ENCODE assay signal across 8 cellular contexts in genomic region chr10:22712246-22712958, GRCh38. TPM values are rescaled to one million over a fixed set of nuclear protein-coding genes. Genes with fewer than 3 reads are reported as not detected.
A peak's percentile ranks its signal among the peaks of the same experiment; 100 is the strongest.
DNase-seq lines count a peak whose midpoint lies in the region; ATAC-seq, FAIRE-seq and TF ChIP-seq lines count a peak whose summit lies in the region.

No MANE protein-coding gene starts in this region.

- ATAC-seq in WTC11: no peak

- no peak overlapping the region for H3K23ac ChIP-seq in H9 (ENCODE audit: insufficient read length, low read depth, low read length)

- no peak overlapping the region for H3K18ac ChIP-seq in H9 (ENCODE audit: insufficient read length, low read depth, low read length)

- H3K4me3 Mint-ChIP-seq in H9: peak overlapping the region; percentile 78 to 88
- peak overlapping the region; percentile 77 for H3K4me3 Mint-ChIP-seq in WTC11

- H2BK120ac ChIP-seq in H9 (ENCODE audit: low read depth, low read length, poor library complexity, severe bottlenecking): no peak overlapping the region

- TF ChIP-seq CTCF in H9 (conservative IDR thresholded peaks at IDR 0.05) (no peak), WTC11 (IDR thresholded peaks at IDR 0.05) (no peak), hepatocyte (IDR thresholded peaks at IDR 0.05; ENCODE audit: poor library complexity) (no peak), smooth muscle cell (IDR thresholded peaks at IDR 0.05; ENCODE audit: borderline replicate concordance, insufficient read depth, poor library complexity, severe bottlenecking) (no peak)

- no peaks in the 10 kb centered on the region for H3K36me3 ChIP-seq in hepatocyte (replicated peaks; ENCODE audit: insufficient read depth, low read depth)
- H3K36me3 ChIP-seq in smooth muscle cell (ENCODE audit: low read depth): no peaks in the 10 kb centered on the region

- no peak overlapping the region for H2BK20ac ChIP-seq in H9 (ENCODE audit: low read depth, low read length, poor library complexity, severe bottlenecking)

- no peak overlapping the region for H3K4ac ChIP-seq in H9 (ENCODE audit: low read depth, low read length)

- H3K79me2 ChIP-seq in H9 (ENCODE audit: insufficient read depth, low read length) (peaks cover 35% of the 10 kb centered on the region), hepatocyte (peaks cover 59% of the 10 kb centered on the region), smooth muscle cell (ENCODE audit: low read depth) (peaks cover 63% of the 10 kb centered on the region)

- no peaks in the 10 kb centered on the region; the same call in 1 of the 2 replicates for H3K27me3 ChIP-seq in H9 (ENCODE audit: insufficient read depth, low read length)
- no peaks in the 10 kb centered on the region for H3K27me3 ChIP-seq in hepatocyte
- H3K27me3 ChIP-seq in smooth muscle cell (ENCODE audit: low read depth): no peaks in the 10 kb centered on the region

- H3K23me2 ChIP-seq in H9 (ENCODE audit: insufficient read length, low read depth, low read length, poor library complexity, severe bottlenecking): peaks cover 12% of the 10 kb centered on the region

- H3K9me3 Mint-ChIP-seq in H9: no peaks in the 10 kb centered on the region; a peak in 1 of 5 replicates
- H3K9me3 Mint-ChIP-seq in WTC11: no peaks in the 10 kb centered on the region

- H3T11ph ChIP-seq in H9 (ENCODE audit: low read length): no peak overlapping the region

- DNase-seq in H9 (no peak), WTC11 (ENCODE audit: low spot score) (no peak), hepatocyte (ENCODE audit: low spot score) (no peak), smooth muscle cell (lab: John Stamatoyannopoulos, UW; ENCODE audit: unreplicated experiment) (no peak), DMS 273 treated with DMSO at 0.1 percent for 48 hours (lab: John Stamatoyannopoulos, UW) (no peak), COLO829 (ENCODE audit: low spot score) (no peak), NCI-H1436 (lab: John Stamatoyannopoulos, UW) (no peak), HTR-8/SVneo (ENCODE audit: insufficient read length, low spot score) (no peak)

- no peaks in the 10 kb centered on the region for H3K9me2 ChIP-seq in hepatocyte (replicated peaks; ENCODE audit: insufficient read depth)

- no peak overlapping the region for H2BK15ac ChIP-seq in H9 (ENCODE audit: low read depth, low read length)

- H3K27me3 Mint-ChIP-seq in H9 (ENCODE audit: low read depth): peaks cover 20% of the 10 kb centered on the region
- H3K27me3 Mint-ChIP-seq in WTC11 (ENCODE audit: low read depth): peaks cover 9% of the 10 kb centered on the region

- H3K4me1 Mint-ChIP-seq in H9 (peaks cover 34% of the 10 kb centered on the region in 2 experiments), WTC11 (peaks cover 41% of the 10 kb centered on the region)

- H2AFZ ChIP-seq in H9 (ENCODE audit: low read length) (no peak overlapping the region), hepatocyte (no peak overlapping the region), smooth muscle cell (ENCODE audit: low read depth) (peak overlapping the region; percentile 89)

- H4K91ac ChIP-seq in H9 (ENCODE audit: insufficient read length, low read depth, low read length): no peak overlapping the region

- H3K36me3 Mint-ChIP-seq in H9 (ENCODE audit: insufficient read depth in 1 of 3, low read depth in 3 of 3): no peaks in the 10 kb centered on the region; a peak in 1 of 7 replicates
- H3K36me3 Mint-ChIP-seq in WTC11: no peaks in the 10 kb centered on the region

- H2BK5ac ChIP-seq in H9 (ENCODE audit: insufficient read length, low read length): no peak overlapping the region

- peak overlapping the region; percentile 96 for H3K4me3 ChIP-seq in hepatocyte
- peak overlapping the region; percentile 93 for H3K4me3 ChIP-seq in smooth muscle cell

- H2BK12ac ChIP-seq in H9 (ENCODE audit: insufficient read length, low read depth, low read length): no peak overlapping the region

- H3K27ac Mint-ChIP-seq in H9: no peak overlapping the region
- H3K27ac Mint-ChIP-seq in WTC11: no peak overlapping the region

- H3K9me3 ChIP-seq in H9 (ENCODE audit: control insufficient read depth, low read depth, low read length) (no peaks in the 10 kb centered on the region), hepatocyte (ENCODE audit: low read depth) (no peaks in the 10 kb centered on the region), smooth muscle cell (replicated peaks; ENCODE audit: low read depth) (no peaks in the 10 kb centered on the region)

- peaks cover 10% of the 10 kb centered on the region for H3K79me1 ChIP-seq in H9 (ENCODE audit: insufficient read depth, low read depth, low read length, poor library complexity, severe bottlenecking)

- no peak overlapping the region for H3K56ac ChIP-seq in H9 (ENCODE audit: insufficient read length, low read depth, low read length)

- peak overlapping the region; percentile 0 for H3K9ac ChIP-seq in H9 (ENCODE audit: extremely low read depth, insufficient read length, low read length)
- H3K9ac ChIP-seq in smooth muscle cell (ENCODE audit: low read depth): peak overlapping the region; percentile 43

- CTCF ChIA-PET in WTC11 (lab: Charles Lee): interaction anchor here (1.0 kb wide), 1 partner anchor 28 kb away, joined by 4 read pairs; no protein-coding TSS in a partner anchor

- H3F3A ChIP-seq in smooth muscle cell (ENCODE audit: low read depth): no peaks in the 10 kb centered on the region

- H4K20me1 ChIP-seq in H9 (ENCODE audit: control insufficient read depth, insufficient read depth, insufficient read length): no peaks in the 10 kb centered on the region
- H4K20me1 ChIP-seq in hepatocyte (ENCODE audit: insufficient read depth, poor library complexity, severe bottlenecking): peaks cover 8% of the 10 kb centered on the region
- peaks cover 47% of the 10 kb centered on the region for H4K20me1 ChIP-seq in smooth muscle cell (ENCODE audit: low read depth)

- no peak for FAIRE-seq in HTR-8/SVneo (lab: Jason Lieb, UNC)

- no peaks in the 10 kb centered on the region for H3K4me1 ChIP-seq in H9 (ENCODE audit: insufficient read depth, low read length)
- no peaks in the 10 kb centered on the region for H3K4me1 ChIP-seq in hepatocyte (ENCODE audit: insufficient read depth)
- peaks cover 12% of the 10 kb centered on the region for H3K4me1 ChIP-seq in smooth muscle cell (ENCODE audit: low read depth)

- no peak overlapping the region for H4K8ac ChIP-seq in H9 (replicated peaks; ENCODE audit: insufficient read length, low read depth, low read length)

- no peak overlapping the region for H4K5ac ChIP-seq in H9 (ENCODE audit: insufficient read length, low read depth, low read length)

- H3K27ac ChIP-seq in H9 (ENCODE audit: insufficient read length, low read depth, low read length) (no peak overlapping the region), hepatocyte (no peak overlapping the region), smooth muscle cell (ENCODE audit: low read depth) (no peak overlapping the region)

- peak overlapping the region; percentile 62 for H3K4me2 ChIP-seq in H9 (ENCODE audit: insufficient read depth, insufficient read length, low read length)
- peak overlapping the region; percentile 98 for H3K4me2 ChIP-seq in hepatocyte
- H3K4me2 ChIP-seq in smooth muscle cell: peak overlapping the region; percentile 100

- POLR2A ChIA-PET in WTC11 (lab: Charles Lee): no interaction called here

- H2AK5ac ChIP-seq in H9 (ENCODE audit: insufficient read length, low read length): no peak overlapping the region

- WGBS in H9 (ENCODE audit: extremely low coverage, insufficient read length, low lambda C conversion rate): no CpG with 5 or more reads among the region's 8 CpGs
- WGBS in hepatocyte (ENCODE audit: low lambda C conversion rate, missing lambda C conversion rate): 40% methylated on average over 8 of the region's 8 CpGs
- WGBS in smooth muscle cell (ENCODE audit: low lambda C conversion rate): 24% methylated on average over 8 of the region's 8 CpGs

- no peak overlapping the region for H3K14ac ChIP-seq in H9 (ENCODE audit: insufficient read depth, low read length)

TF ChIP-seq in WTC11, 78 proteins besides CTCF, POLR2A, EP300 and RAD21 (continues in another document):
- TF ChIP-seq EMX1 (CRISPR knock-in tag; IDR thresholded peaks at IDR 0.05): no peak
- TF ChIP-seq MYBL2 (CRISPR knock-in tag; IDR thresholded peaks at IDR 0.05): no peak
- no peak for TF ChIP-seq IRF1 (CRISPR knock-in tag; IDR thresholded peaks at IDR 0.05)
- no peak for TF ChIP-seq FOXJ3 (CRISPR knock-in tag; IDR thresholded peaks at IDR 0.05; ENCODE audit: borderline replicate concordance)
- TF ChIP-seq, protein P1, sequence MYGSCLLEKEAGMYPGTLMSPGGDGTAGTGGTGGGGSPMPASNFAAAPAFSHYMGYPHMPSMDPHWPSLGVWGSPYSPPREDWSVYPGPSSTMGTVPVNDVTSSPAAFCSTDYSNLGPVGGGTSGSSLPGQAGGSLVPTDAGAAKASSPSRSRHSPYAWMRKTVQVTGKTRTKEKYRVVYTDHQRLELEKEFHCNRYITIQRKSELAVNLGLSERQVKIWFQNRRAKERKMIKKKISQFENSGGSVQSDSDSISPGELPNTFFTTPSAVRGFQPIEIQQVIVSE (CRISPR knock-in tag; IDR thresholded peaks at IDR 0.05; ENCODE audit: borderline replicate concordance): no peak
- no peak for TF ChIP-seq IRF2 (CRISPR knock-in tag; IDR thresholded peaks at IDR 0.05; ENCODE audit: borderline replicate concordance, low read depth)

RNA-seq across cellular contexts. Expression of gene PIP4K2A, which starts 2.0 kb away (rescaled TPM):
- total RNA-seq in H9 (2021) (33.3 and 33.6 TPM in 2 replicates), WTC11 (2021) (37.8 to 47.5 TPM (median 44.5 TPM) in 3 replicates), hepatocyte (20.5 and 31.1 TPM in 2 replicates), smooth muscle cell (8.9 and 13.7 TPM in 2 replicates)
- polyA plus RNA-seq in hepatocyte (15.1 and 16.5 TPM in 2 replicates), smooth muscle cell (7.5 and 7.9 TPM in 2 replicates)
